8 cellular contexts compared by ENCODE assay signal in the genomic region with DNA sequence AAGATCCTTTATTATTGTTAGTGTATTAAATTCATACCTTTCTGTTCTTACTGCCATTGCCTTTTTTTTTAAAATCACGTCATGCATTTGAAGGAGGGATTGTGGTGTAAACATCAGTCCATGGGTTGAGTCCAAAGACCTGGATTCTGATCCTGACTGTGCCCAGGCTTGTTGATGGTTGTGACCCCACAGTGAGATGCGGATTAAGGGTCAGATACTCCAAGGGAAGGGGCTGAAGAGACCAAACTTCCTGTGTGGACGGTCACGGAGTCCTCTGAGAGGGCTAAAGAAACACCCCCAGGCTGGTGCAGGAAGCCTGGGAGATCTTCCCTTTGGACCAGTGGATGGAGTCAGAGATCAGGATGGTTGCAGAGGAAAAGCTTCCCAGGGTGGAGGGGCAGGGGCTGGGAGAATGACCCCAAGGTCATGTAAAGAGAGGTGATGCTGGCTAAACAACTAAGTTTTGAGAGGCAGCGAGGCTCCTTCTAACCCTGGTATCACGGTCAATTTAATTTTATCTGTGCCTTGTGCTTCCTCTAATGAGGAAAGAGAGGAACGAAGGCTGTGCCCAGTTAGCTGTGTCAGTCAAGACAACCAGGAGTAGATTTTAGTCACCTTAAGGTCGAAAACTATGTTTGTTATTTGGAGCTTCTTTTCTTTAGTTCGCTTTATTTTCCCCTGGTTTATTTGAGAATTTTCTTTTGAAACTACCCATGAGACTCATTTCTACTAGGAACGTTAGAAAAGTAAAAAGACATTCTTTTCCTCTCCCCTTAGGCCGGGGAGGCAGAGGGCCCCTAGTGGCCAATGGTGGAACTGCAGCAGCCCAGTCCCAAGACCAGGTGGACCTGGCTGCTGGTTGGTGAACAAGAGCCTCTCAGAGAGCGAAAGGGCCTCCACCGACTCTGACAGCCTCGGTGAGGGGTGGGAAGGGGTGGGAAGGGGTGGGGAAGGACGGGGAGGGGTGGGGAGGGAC. TPM values are rescaled to one million over a fixed set of nuclear protein-coding genes. Genes with fewer than 3 reads are reported as not detected.
DNase-seq lines count a peak whose midpoint lies in the region; FAIRE-seq and TF ChIP-seq lines count a peak whose summit lies in the region.

No MANE protein-coding gene starts in this region.

- no peaks in the 10 kb centered on the region for H4K20me1 ChIP-seq in MM.1S (ENCODE audit: insufficient read depth, low read length)

- H3K4me3 ChIP-seq in MM.1S (ENCODE audit: low read length): no peak overlapping the region
- H3K4me3 ChIP-seq in SJCRH30: peak overlapping the region; percentile 33
- no peak overlapping the region for H3K4me3 ChIP-seq in ovary
- H3K4me3 ChIP-seq in tibial nerve: peak overlapping the region in 1 of 4 donors; percentile 3

- 24 to 27% (median 26%) methylated on average over 14 to 15 of the region's 15 CpGs for WGBS in ovary, 3 donors
- 25 to 30% methylated on average over 13 to 15 of the region's 15 CpGs for WGBS in tibial nerve, 2 donors

- H3K27me3 ChIP-seq in MM.1S (replicated peaks; ENCODE audit: insufficient read depth, low read length) (no peaks in the 10 kb centered on the region), SJCRH30 (no peaks in the 10 kb centered on the region), ovary (no peaks in the 10 kb centered on the region), tibial nerve (no peaks in the 10 kb centered on the region)

- H3K4me1 ChIP-seq in MM.1S (ENCODE audit: low read length) (0 out of 2 replicates have a peak, but pooled peaks cover 5% of the 10 kb centered on the region), SJCRH30 (no peaks in the 10 kb centered on the region), ovary (ENCODE audit: insufficient read depth) (no peaks in the 10 kb centered on the region), tibial nerve (peaks cover 0 to 6% (median 0%) of the 10 kb centered on the region in 4 donors)

- intact Hi-C loops in ovary (cut with DNase I): no loop called here

- H3K36me3 ChIP-seq in MM.1S (replicated peaks; ENCODE audit: insufficient read depth, low read length) (no peaks in the 10 kb centered on the region), SJCRH30 (no peaks in the 10 kb centered on the region), ovary (no peaks in the 10 kb centered on the region), tibial nerve (no peaks in the 10 kb centered on the region)

- H2AFZ ChIP-seq in MM.1S (ENCODE audit: low read length): no peak overlapping the region

- H3K9ac ChIP-seq in MM.1S (ENCODE audit: low read length): no peak overlapping the region

- peak; percentile 93 for DNase-seq in GM03348 (ENCODE audit: low spot score)
- peak; percentile 76 for DNase-seq in HCEC 1CT
- peak; percentile 90 for DNase-seq in MM.1S
- peak; percentile 79 to 89 for DNase-seq in SJCRH30
- DNase-seq in activated gamma-delta T cell (lab: John Stamatoyannopoulos, UW): peak; percentile 14
- peak; percentile 61 to 80 for DNase-seq in frontal cortex (ENCODE audit: low spot score in 2 of 2)
- peak; percentile 84 to 93 (median 92) for DNase-seq in ovary
- DNase-seq in tibial nerve (ENCODE audit: low spot score in 2 of 2): peak; percentile 77 to 90

- TF ChIP-seq CTCF in MM.1S (IDR thresholded peaks at IDR 0.05; ENCODE audit: low read length) (peak; percentile 99), ovary (IDR thresholded peaks at IDR 0.05) (peak; percentile 80 to 92 (median 88)), tibial nerve (IDR thresholded peaks at IDR 0.05) (peak; percentile 81 to 100 (median 97))

- H3K27ac ChIP-seq in MM.1S (ENCODE audit: low read length) (no peak overlapping the region), SJCRH30 (no peak overlapping the region), ovary (no peak overlapping the region), tibial nerve (peak overlapping the region in 2 of 4 donors; percentile 20 to 25)

- TF ChIP-seq POLR2A in ovary (IDR thresholded peaks at IDR 0.05) (no peak), tibial nerve (IDR thresholded peaks at IDR 0.05) (no peak)

- H3F3A ChIP-seq in MM.1S (ENCODE audit: insufficient read depth, low read length): peaks cover 5% of the 10 kb centered on the region; the same call in 1 of the 2 replicates

- H3K79me2 ChIP-seq in MM.1S (ENCODE audit: low read length): no peaks in the 10 kb centered on the region

- 0 out of 2 replicates have a peak overlapping the region, but pooled peaks have one; percentile 4 for H3K4me2 ChIP-seq in MM.1S (ENCODE audit: low read depth, low read length)

- no peaks in the 10 kb centered on the region for H3K9me3 ChIP-seq in MM.1S (replicated peaks; ENCODE audit: insufficient read depth, low read length)
- no peaks in the 10 kb centered on the region for H3K9me3 ChIP-seq in SJCRH30 (replicated peaks)
- H3K9me3 ChIP-seq in ovary: no peaks in the 10 kb centered on the region
- H3K9me3 ChIP-seq in tibial nerve: no peaks in the 10 kb centered on the region

- H3K9me2 ChIP-seq in MM.1S (replicated peaks; ENCODE audit: insufficient read depth, low read length): no peaks in the 10 kb centered on the region

- no peak for TF ChIP-seq EP300 in ovary (IDR thresholded peaks at IDR 0.05)
- peak in 1 of 2 donors; percentile 37 for TF ChIP-seq EP300 in tibial nerve (IDR thresholded peaks at IDR 0.05)

- no peak for FAIRE-seq in frontal cortex (lab: Jason Lieb, UNC)

RNA-seq across cellular contexts. Expression of a gene that starts 8.7 kb away (rescaled TPM):
- 15.4 and 19.3 TPM in 2 replicates for total RNA-seq in SJCRH30 (2014; rRNA removed; shearing (Covaris generic))
- total RNA-seq in frontal cortex: 76.2 TPM
- total RNA-seq in ovary: 10 to 100 TPM in 6 of 7 donors, 1 to 10 TPM in 1; 7.4 to 23.4 (median 19.1) TPM
- 10 to 100 TPM in 1 of 2 donors, 1 to 10 TPM in 1; 8.2 to 13.6 TPM for polyA plus RNA-seq in ovary
- 1 to 10 TPM; 2.7 to 9.0 (median 6.6) TPM for total RNA-seq in tibial nerve

RNA-seq across cellular contexts. Expression of a gene that starts 33.3 kb away (rescaled TPM):
- 36.9 and 41.5 TPM in 2 replicates for total RNA-seq in SJCRH30 (2014; rRNA removed; shearing (Covaris generic))
- total RNA-seq in frontal cortex (125 TPM), ovary (10 to 100 TPM; 13.9 to 35.2 (median 25.6) TPM), tibial nerve (10 to 100 TPM; 16.5 to 25.3 (median 20.6) TPM)
- polyA plus RNA-seq in ovary: 10 to 100 TPM; 15.0 to 31.6 TPM

Comparison
In these comparisons a context has a peak if more than half of its experiments do, and no peak if none do; other contexts are left out.
1. DNase-seq: peak in every context shown above with its lines; median percentile 93 in GM03348; 92 in ovary; 90 in MM.1S; 84 in SJCRH30; 84 in tibial nerve; 76 in HCEC 1CT; 70 in frontal cortex; 14 in activated gamma-delta T cell.